1 cellular context compared by ENCODE assay signal in genomic region chr10:687583-688286, GRCh38.
TF ChIP-seq lines count a peak whose summit lies in the region.

No MANE protein-coding gene starts in this region.

TF ChIP-seq in SK-N-SH treated with all-trans-retinoic acid at 6 μM for 48 hours, 23 proteins besides CTCF, POLR2A, EP300 and RAD21 (continued from another document):
- TF ChIP-seq ZNF8 (CRISPR knock-in tag; IDR thresholded peaks at IDR 0.05) (no peak), TOX (CRISPR knock-in tag; IDR thresholded peaks at IDR 0.05; ENCODE audit: borderline replicate concordance) (no peak), CSDC2 (CRISPR knock-in tag; IDR thresholded peaks at IDR 0.05) (no peak), ZFP30 (CRISPR knock-in tag; IDR thresholded peaks at IDR 0.05) (no peak), OSR1 (CRISPR knock-in tag; IDR thresholded peaks at IDR 0.05) (no peak), TCF4 (CRISPR knock-in tag; IDR thresholded peaks at IDR 0.05; ENCODE audit: borderline replicate concordance) (no peak), GLIS3 (CRISPR knock-in tag; IDR thresholded peaks at IDR 0.05) (no peak), ZC3H10 (CRISPR knock-in tag; IDR thresholded peaks at IDR 0.05) (no peak), RARB (CRISPR knock-in tag; IDR thresholded peaks at IDR 0.05) (no peak), SNAI2 (CRISPR knock-in tag; IDR thresholded peaks at IDR 0.05) (no peak), ESRRG (CRISPR knock-in tag; IDR thresholded peaks at IDR 0.05) (no peak), POU6F1 (CRISPR knock-in tag; IDR thresholded peaks at IDR 0.05; ENCODE audit: borderline replicate concordance, low read depth) (no peak), ARNTL (CRISPR knock-in tag; IDR thresholded peaks at IDR 0.05; ENCODE audit: borderline replicate concordance, low read depth) (no peak)
